Comparison of ENCODE assay signal across 10 cellular contexts in genomic region chr11:8689726-8690255, GRCh38. TPM values are rescaled to one million over a fixed set of nuclear protein-coding genes. Genes with fewer than 3 reads are reported as not detected.
A peak's percentile ranks its signal among the peaks of the same experiment; 100 is the strongest.
DNase-seq lines count a peak whose midpoint lies in the region; ATAC-seq and TF ChIP-seq lines count a peak whose summit lies in the region.
"Had no signal": no experiment of that assay in that cellular context is flagged by ENCODE, and none has a peak within 500 bp of the region (broad histone marks: within the 10 kb centered on the region; RNA-seq: fewer than 3 reads in every experiment).

No MANE protein-coding gene starts in this region.

- intact Hi-C loops in vagina (cut with DNase I): loop anchor here (5.0 to 10.0 kb wide), 2 partner anchors 123 to 275 kb away; partner anchors contain the start of gene TMEM9B
- intact Hi-C loops in posterior cingulate gyrus (cut with DNase I): loop anchor here (5.0 to 10.0 kb wide), 4 partner anchors 123 to 445 kb away; partner anchors contain the start of genes AKIP1 and TMEM9B

- H3K27me3 ChIP-seq in SK-N-SH (ENCODE audit: insufficient read depth): no peaks in the 10 kb centered on the region
- H3K27me3 ChIP-seq in OCI-LY1 (ENCODE audit: insufficient read depth, low read length): no peaks in the 10 kb centered on the region
- H3K27me3 ChIP-seq in endocrine pancreas (ENCODE audit: control insufficient read depth, insufficient read depth, low read length): no peaks in the 10 kb centered on the region
- no peaks in the 10 kb centered on the region for H3K27me3 ChIP-seq in vagina
- H3K27me3 ChIP-seq: heart left ventricle had no signal

- no peak for TF ChIP-seq RAD21 in SK-N-SH (IDR thresholded peaks at IDR 0.05; ENCODE audit: low read length)

- no peak overlapping the region for H2AFZ ChIP-seq in SK-N-SH (ENCODE audit: low read depth)
- H2AFZ ChIP-seq in OCI-LY1 (ENCODE audit: low read length): no peak overlapping the region

- ATAC-seq in SK-N-SH treated with all-trans-retinoic acid at 6 μM for 48 hours: no peak

- DNase-seq in SK-N-SH: no peak
- no peak for DNase-seq in skeletal muscle cell (ENCODE audit: low read depth)
- DNase-seq in vagina (ENCODE audit: extremely low spot score in 2 of 2): no peak
- no peak for DNase-seq in posterior cingulate gyrus
- no peak for DNase-seq in GM13976 (ENCODE audit: low spot score)
- DNase-seq: heart left ventricle, NCI-H1417 treated with DMSO at 0.1 percent for 48 hours had no signal

- WGBS in SK-N-SH (ENCODE audit: low lambda C conversion rate): 90% methylated on average over 8 of the region's 8 CpGs

- H3K9me2 ChIP-seq in SK-N-SH: no peaks in the 10 kb centered on the region
- no peaks in the 10 kb centered on the region for H3K9me2 ChIP-seq in OCI-LY1 (ENCODE audit: low read depth, low read length)

- no peak for TF ChIP-seq EP300 in SK-N-SH (IDR thresholded peaks at IDR 0.05; ENCODE audit: borderline replicate concordance in 1 of 2, low read depth in 1 of 2, low read length in 1 of 2)

- H4K20me1 ChIP-seq in SK-N-SH (ENCODE audit: insufficient read depth) (peaks cover 4% of the 10 kb centered on the region), OCI-LY1 (ENCODE audit: insufficient read depth, low read length) (no peaks in the 10 kb centered on the region)

- POLR2A ChIA-PET in SK-N-SH (lab: Yijun Ruan, JAX): interaction anchor here (1.7 to 2.8 kb wide), 5 partner anchors 9 to 221 kb away, joined by 7 to 37 read pairs (median 10); partner anchors contain the start of gene AKIP1

- no peak for TF ChIP-seq POLR2A in vagina (IDR thresholded peaks at IDR 0.05)

- peaks cover 51% of the 10 kb centered on the region for H3K79me2 ChIP-seq in SK-N-SH (ENCODE audit: insufficient read depth)
- H3K79me2 ChIP-seq in OCI-LY1 (ENCODE audit: insufficient read depth, low read length): no peaks in the 10 kb centered on the region

- H3F3A ChIP-seq in SK-N-SH (replicated peaks; ENCODE audit: insufficient read depth) (peaks cover 48% of the 10 kb centered on the region), OCI-LY1 (ENCODE audit: insufficient read depth, low read length) (peaks cover 22% of the 10 kb centered on the region; the same call in 1 of the 2 replicates)

- H3K4me3 ChIP-seq in SK-N-SH (ENCODE audit: low read depth in 2 of 2, low read length in 1 of 2) (peak overlapping the region; percentile 63 to 68; a peak in 3 of 4 replicates), OCI-LY1 (ENCODE audit: low read depth, low read length, poor library complexity, severe bottlenecking) (peak overlapping the region; percentile 67), endocrine pancreas (ENCODE audit: control insufficient read depth, insufficient read depth, low read length) (peak overlapping the region; percentile 69), skeletal muscle cell (ENCODE audit: low read depth, low read length) (peak overlapping the region; percentile 60), vagina (no peak overlapping the region)

- H3K36me3 ChIP-seq in SK-N-SH (replicated peaks in 1 of 2; ENCODE audit: control insufficient read depth in 1 of 2, insufficient read depth in 2 of 2, low read length in 1 of 2) (peaks cover 54 to 58% of the 10 kb centered on the region in 2 experiments), OCI-LY1 (ENCODE audit: insufficient read depth, low read length) (peaks cover 38% of the 10 kb centered on the region), endocrine pancreas (ENCODE audit: control insufficient read depth, insufficient read depth, low read length) (peaks cover 8% of the 10 kb centered on the region), vagina (peaks cover 0 to 58% of the 10 kb centered on the region in 2 donors)

- H3K9me3 ChIP-seq in SK-N-SH (no peaks in the 10 kb centered on the region), OCI-LY1 (ENCODE audit: low read length) (no peaks in the 10 kb centered on the region), endocrine pancreas (ENCODE audit: control insufficient read depth, low read length) (no peaks in the 10 kb centered on the region), vagina (no peaks in the 10 kb centered on the region)
- H3K9me3 ChIP-seq: heart left ventricle had no signal

- H3K4me1 ChIP-seq in SK-N-SH (ENCODE audit: control insufficient read depth in 1 of 2, insufficient read depth in 2 of 2, low read depth in 1 of 2, low read length in 1 of 2) (peaks cover 19 to 22% of the 10 kb centered on the region in 2 experiments; a peak in 3 of 4 replicates), OCI-LY1 (ENCODE audit: insufficient read depth, low read length, severe bottlenecking) (peaks cover 49% of the 10 kb centered on the region), endocrine pancreas (ENCODE audit: control insufficient read depth, insufficient read depth, low read length) (peaks cover 2% of the 10 kb centered on the region), vagina (peaks cover 19% of the 10 kb centered on the region)

- in situ Hi-C loops in GM13976 (cut with MboI; ENCODE audit: low sequenced_read_pairs, unreplicated experiment): no loop called here

- TF ChIP-seq CTCF in SK-N-SH (IDR thresholded peaks at IDR 0.05) (no peak), OCI-LY1 (IDR thresholded peaks at IDR 0.05; ENCODE audit: low read length) (no peak), vagina (IDR thresholded peaks at IDR 0.05) (no peak), GM13976 (IDR thresholded peaks at IDR 0.05; ENCODE audit: borderline replicate concordance, control extremely low read depth, extremely low read depth, insufficient read depth, missing control alignments) (no peak)

- peak overlapping the region; percentile 85 for H3K4me2 ChIP-seq in SK-N-SH
- peak overlapping the region; percentile 99 for H3K4me2 ChIP-seq in OCI-LY1 (ENCODE audit: low read length)

- H3K27ac ChIP-seq in SK-N-SH (ENCODE audit: low read depth in 2 of 2, low read length in 1 of 2) (peak overlapping the region in 1 of 2 experiments; percentile 90; a peak in 3 of 4 replicates), OCI-LY1 (ENCODE audit: low read depth, low read length, poor library complexity, severe bottlenecking) (peak overlapping the region; percentile 67), vagina (no peak overlapping the region)

- H3K9ac ChIP-seq in SK-N-SH (peak overlapping the region; percentile 67; the same call in 1 of the 2 replicates), OCI-LY1 (ENCODE audit: low read length) (peak overlapping the region; percentile 67), endocrine pancreas (ENCODE audit: control insufficient read depth, insufficient read depth, low read length) (no peak overlapping the region)

- CTCF ChIA-PET in SK-N-SH (lab: Yijun Ruan, JAX): no interaction called here

TF ChIP-seq in SK-N-SH, 30 proteins besides CTCF, POLR2A, EP300 and RAD21 (continues in another document):
- no peak for TF ChIP-seq TAF1 (IDR thresholded peaks at IDR 0.05; ENCODE audit: borderline replicate concordance, low read depth, low read length)
- no peak for TF ChIP-seq FOXM1 (IDR thresholded peaks at IDR 0.05; ENCODE audit: low read depth)
- TF ChIP-seq ELF1 (IDR thresholded peaks at IDR 0.05): no peak
- no peak for TF ChIP-seq TEAD4 (IDR thresholded peaks at IDR 0.05; ENCODE audit: borderline replicate concordance, insufficient read depth)
- no peak for TF ChIP-seq IRF3 (IDR thresholded peaks at IDR 0.05; ENCODE audit: low read depth, low read length)
- no peak for TF ChIP-seq FOXJ3 (CRISPR knock-in tag; IDR thresholded peaks at IDR 0.05)

TF ChIP-seq in SK-N-SH treated with all-trans-retinoic acid at 6 μM for 48 hours, 23 proteins besides CTCF, POLR2A, EP300 and RAD21:
- no peak for TF ChIP-seq ZNF8 (CRISPR knock-in tag; IDR thresholded peaks at IDR 0.05)

RNA-seq across cellular contexts. Expression of gene RPL27A, which starts 7.2 kb away (rescaled TPM):
- 752 and 1,162 TPM in 2 replicates for polyA plus RNA-seq in SK-N-SH (2012; rRNA removed)
- polyA plus RNA-seq in SK-N-SH (2012; cell fraction: cytosol; rRNA removed): 1,039 and 1,258 TPM in 2 replicates
- polyA plus RNA-seq in SK-N-SH (2012; cell fraction: nucleus; rRNA removed): 308 and 341 TPM in 2 replicates
- 1,279 TPM for total RNA-seq in vagina

RNA-seq across cellular contexts. Expression of gene TRIM66, which starts 7.3 kb away (rescaled TPM):
- polyA plus RNA-seq in SK-N-SH (2012; rRNA removed): 6.4 and 8.0 TPM in 2 replicates
- polyA plus RNA-seq in SK-N-SH (2012; cell fraction: cytosol; rRNA removed): 2.5 and 2.7 TPM in 2 replicates
- 44.1 and 62.7 TPM in 2 replicates for polyA plus RNA-seq in SK-N-SH (2012; cell fraction: nucleus; rRNA removed)
- 12.8 TPM for total RNA-seq in vagina

Comparison
In these comparisons a context has a peak if more than half of its experiments do, and no peak if none do; other contexts are left out.
1. H3K4me3 ChIP-seq: peak in SK-N-SH (2 of 2), OCI-LY1 (single experiment), endocrine pancreas (single experiment) and skeletal muscle cell (single experiment); none in vagina (0 of 2).